ENCODE assay signal across 22 cellular contexts in the genomic region with DNA sequence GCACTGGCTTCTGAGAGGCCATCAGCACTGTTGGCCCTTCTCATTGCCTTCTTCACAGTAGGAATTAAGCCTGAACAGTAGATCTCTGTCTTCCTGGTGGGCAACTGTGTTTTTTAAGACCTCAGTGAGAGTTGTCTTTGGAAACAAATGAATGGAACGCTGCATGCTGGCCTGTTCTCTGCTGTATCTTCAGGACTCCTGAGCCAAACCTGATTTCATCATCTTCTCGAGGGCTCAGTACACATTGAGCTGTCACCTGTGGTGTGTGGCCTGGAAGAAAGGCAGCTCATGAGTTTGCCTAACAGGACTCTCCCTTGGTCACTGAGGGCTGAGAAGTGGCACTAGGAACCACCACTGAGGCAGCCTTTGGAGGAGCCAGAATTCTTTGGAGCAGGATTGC.
"Had no signal": no experiment of that assay in that cellular context is flagged by ENCODE, and none has a peak within 500 bp of the region (broad histone marks: within the 10 kb centered on the region; RNA-seq: fewer than 3 reads in every experiment).

No MANE protein-coding gene starts in this region.

- H3K27me3 ChIP-seq: ascending aorta, body of pancreas had no signal

- ATAC-seq: activated CD4-positive, CD25-positive, alpha-beta regulatory T cell treated with anti-CD3 and anti-CD28 coated beads, Interleukin-2, amount 50 U/mL, for 24 hours; activated CD8-positive, alpha-beta T cell treated with anti-CD3 and anti-CD28 coated beads for 36 hours; body of pancreas had no signal

- H3K9me3 ChIP-seq: ascending aorta, body of pancreas had no signal

- H3K4me3 ChIP-seq: ascending aorta, body of pancreas, PC-9 had no signal

- H3K36me3 ChIP-seq: ascending aorta had no signal

- DNase-seq: activated CD4-positive, alpha-beta T cell treated with anti-CD3 and anti-CD28 coated beads for 4 hours; activated CD8-positive, alpha-beta memory T cell treated with anti-CD3 and anti-CD28 coated beads, Interleukin-2, amount 50 U/mL, for 4 hours; activated CD8-positive, alpha-beta T cell treated with anti-CD3 and anti-CD28 coated beads for 36 hours; activated gamma-delta T cell treated with Interleukin-2 at 50 U/mL for 16 hours; activated naive CD4-positive, alpha-beta T cell treated with anti-CD3 and anti-CD28 coated beads, Interleukin-2, amount 10 ng/mL, durations not matched to agents 7 days and 5 days; activated naive CD8-positive, alpha-beta T cell treated with anti-CD3 and anti-CD28 coated beads for 36 hours; activated T-cell treated with anti-CD3 and anti-CD28 coated beads, Interleukin-2, amount 50 U/mL, for 72 hours; amniotic stem cell; body of pancreas; Kasumi-1; KBM-7; NCI-H1048; NCI-H146; NCI-H187 treated with DMSO at 0.1 percent for 48 hours; NCI-H2107; NCI-H2171 treated with DMSO at 0.1 percent for 48 hours; NCI-H345; NCI-H524; PC-9; SHP77 treated with DMSO at 0.1 percent for 48 hours had no signal

- H3K27ac ChIP-seq: body of pancreas, PC-9 had no signal
